Comparison of ENCODE assay signal across 8 cellular contexts in genomic region chr10:84715911-84716310, GRCh38.
DNase-seq lines count a peak whose midpoint lies in the region; TF ChIP-seq lines count a peak whose summit lies in the region.

No MANE protein-coding gene starts in this region.

- intact Hi-C loops in dorsolateral prefrontal cortex (cut with DNase I), result no loop called here

- peaks cover 0 to 7% (median 0%) of the 10 kb centered on the region in 45 donors for H3K27me3 ChIP-seq in dorsolateral prefrontal cortex

- peak in 45 of 56 donors; percentile 11 to 47 (median 33) for TF ChIP-seq CTCF in dorsolateral prefrontal cortex (IDR thresholded peaks at IDR 0.05 in 54 of 56, conservative IDR thresholded peaks at IDR 0.05 in 2 of 56; ENCODE audit: low read depth in 1 of 56, partially characterized antibody in 56 of 56)

- DNase-seq in activated T-cell treated with anti-CD3 and anti-CD28 coated beads for 48 hours (ENCODE audit: low read depth), result peak; percentile 1
- DNase-seq in activated T-cell treated with anti-CD3 and anti-CD28 coated beads, Interleukin-2, amount 50 U/mL, for 1 hour, result no peak
- DNase-seq in H4 (ENCODE audit: low spot score), result peak; percentile 8
- peak; percentile 45 for DNase-seq in NAMALWA (ENCODE audit: low spot score)
- no peak for DNase-seq in dorsolateral prefrontal cortex
- DNase-seq in renal cortical epithelial cell (ENCODE audit: low read depth), result peak; percentile 7
- no peak for DNase-seq in stimulated activated CD4-positive, alpha-beta T cell treated with anti-CD3 and anti-CD28 coated beads, Interleukin-1b, Interleukin-23, amount 100 ng/mL, for 48 hours
- DNase-seq in effector CD8-positive, alpha-beta T cell (lab: John Stamatoyannopoulos, UW), result no peak

- H3K4me3 ChIP-seq in dorsolateral prefrontal cortex, result no peak overlapping the region

- H3K27ac ChIP-seq in dorsolateral prefrontal cortex, result no peak overlapping the region

Comparison
In these comparisons a context has a peak if more than half of its experiments do, and no peak if none do; other contexts are left out.
1. DNase-seq: peak in activated T-cell treated with anti-CD3 and anti-CD28 coated beads for 48 hours (single experiment), H4 (single experiment), NAMALWA (single experiment) and renal cortical epithelial cell (single experiment); none in activated T-cell treated with anti-CD3 and anti-CD28 coated beads, Interleukin-2, amount 50 U/mL, for 1 hour (single experiment), dorsolateral prefrontal cortex (0 of 10), stimulated activated CD4-positive, alpha-beta T cell treated with anti-CD3 and anti-CD28 coated beads, Interleukin-1b, Interleukin-23, amount 100 ng/mL, for 48 hours (single experiment) and effector CD8-positive, alpha-beta T cell (single experiment).